1 cellular context compared by ENCODE assay signal in the genomic region with DNA sequence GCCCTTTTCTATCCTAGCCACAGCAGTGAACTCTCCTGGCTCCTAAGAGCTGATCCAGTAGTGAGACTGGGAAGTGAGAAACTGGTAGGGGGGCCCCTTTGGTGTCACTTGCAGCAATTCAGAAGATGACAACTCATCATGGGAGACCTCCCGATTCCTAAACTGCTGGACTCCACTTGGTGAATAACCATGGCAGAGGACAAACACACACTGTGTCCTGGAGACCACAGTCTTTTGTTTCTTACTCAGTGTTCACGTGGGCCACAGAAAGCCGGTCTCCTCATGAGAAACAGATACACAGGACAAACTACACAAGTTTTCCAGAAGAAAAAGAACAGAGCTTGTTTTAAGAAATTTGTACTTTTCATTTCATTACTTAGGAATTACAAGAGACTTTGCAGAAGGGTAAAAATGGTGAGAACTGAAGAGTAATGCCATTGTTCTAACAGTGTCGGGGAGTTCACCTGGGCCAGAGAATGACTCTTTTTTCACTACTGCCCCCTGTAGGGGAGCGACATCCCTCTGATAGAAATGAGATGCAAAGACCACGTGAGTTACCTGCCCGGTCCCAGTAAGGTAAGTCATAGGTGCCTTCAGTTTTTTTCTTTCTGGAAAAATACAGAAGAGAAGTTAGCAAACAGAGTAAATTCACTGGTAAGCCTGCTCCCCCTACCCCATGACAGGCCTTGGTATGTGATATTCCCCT.
TF ChIP-seq lines count a peak whose summit lies in the region.

No MANE protein-coding gene starts in this region.

TF ChIP-seq in H1, 55 proteins besides CTCF, POLR2A, EP300 and RAD21:
- TF ChIP-seq GABPA (IDR thresholded peaks at IDR 0.05; ENCODE audit: borderline replicate concordance, insufficient read depth, low read length), result no peak
